Comparison of ENCODE assay signal across 14 cellular contexts in the genomic region with DNA sequence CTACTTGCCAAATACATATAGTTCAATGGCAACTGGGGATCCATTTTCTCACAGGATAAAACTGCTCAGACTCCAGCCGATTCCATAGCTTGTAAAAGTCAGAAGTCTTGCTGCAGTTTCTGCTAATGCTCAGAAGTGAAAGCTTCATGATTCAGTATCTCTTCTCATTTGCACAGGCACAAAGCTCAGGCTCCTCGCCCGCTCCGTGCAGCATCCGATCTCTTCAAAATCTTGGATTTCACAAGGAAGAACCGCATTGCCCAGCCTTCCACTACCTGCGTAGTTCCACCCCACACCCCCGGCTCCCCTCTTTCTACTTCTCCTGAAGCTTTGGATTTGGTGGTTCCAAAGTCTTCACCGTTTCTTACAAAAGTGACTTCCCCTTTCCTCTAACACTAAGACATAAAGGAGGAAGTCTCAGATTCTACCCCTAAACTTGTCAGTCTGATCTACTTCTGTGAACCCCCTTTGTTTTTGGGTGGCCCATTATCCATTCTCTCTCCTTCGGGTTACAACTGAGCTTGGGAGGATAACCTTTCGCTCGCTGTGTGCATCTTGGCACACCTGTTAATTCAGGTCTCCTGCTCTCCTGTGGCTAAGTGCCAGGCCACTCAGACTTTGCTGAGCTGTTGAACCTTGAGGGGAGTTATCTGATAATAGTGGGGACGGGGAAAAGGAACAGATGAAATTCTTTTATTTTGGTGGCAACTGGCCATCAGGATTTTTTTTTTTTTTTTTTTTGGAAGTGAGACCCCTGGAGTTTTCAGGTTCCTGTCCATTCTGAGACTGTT.
DNase-seq lines count a peak whose midpoint lies in the region; ATAC-seq and TF ChIP-seq lines count a peak whose summit lies in the region.
"Had no signal": no experiment of that assay in that cellular context is flagged by ENCODE, and none has a peak within 500 bp of the region (broad histone marks: within the 10 kb centered on the region; RNA-seq: fewer than 3 reads in every experiment).

No MANE protein-coding gene starts in this region.

- TF ChIP-seq CTCF in brain microvascular endothelial cell (IDR thresholded peaks at IDR 0.05; ENCODE audit: low read depth, low read length, missing control alignments) (no peak), uterus (IDR thresholded peaks at IDR 0.05) (no peak)

- TF ChIP-seq POLR2A in uterus (IDR thresholded peaks at IDR 0.05), result no peak

- no peaks in the 10 kb centered on the region for H3K4me1 ChIP-seq in uterus
- H3K4me1 ChIP-seq: psoas muscle had no signal

- H3K36me3 ChIP-seq in brain microvascular endothelial cell (replicated peaks) (no peaks in the 10 kb centered on the region), uterus (no peaks in the 10 kb centered on the region)
- H3K36me3 ChIP-seq: BE2C had no signal

- no peak for DNase-seq in activated naive CD4-positive, alpha-beta T cell treated with anti-CD3 and anti-CD28 coated beads, Interleukin-2, amount 10 ng/mL, durations not matched to agents 7 days and 5 days
- no peak for DNase-seq in activated naive CD4-positive, alpha-beta T cell treated with Interleukin-2 at 50 U/mL for 16 hours
- DNase-seq in OCI-M1 (lab: John Stamatoyannopoulos, UW) (peak; percentile 63), brain microvascular endothelial cell (no peak), uterus (no peak)
- DNase-seq: activated CD4-positive, alpha-beta T cell treated with anti-CD3 and anti-CD28 coated beads, Interleukin-2, amount 50 U/mL, for 4 hours; BE2C; mesenchymal stem cell; NCI-H226; psoas muscle had no signal

- ATAC-seq in GM21723 (IDR thresholded peaks at IDR 0.05; ENCODE audit: unreplicated experiment) (no peak), HG02885 (IDR thresholded peaks at IDR 0.05; ENCODE audit: poor library complexity, unreplicated experiment) (no peak), HG02588 (IDR thresholded peaks at IDR 0.05; ENCODE audit: unreplicated experiment) (no peak)
- ATAC-seq: psoas muscle had no signal

- no peaks in the 10 kb centered on the region for H3K9me3 ChIP-seq in uterus
- H3K9me3 ChIP-seq: BE2C, psoas muscle had no signal

- no peaks in the 10 kb centered on the region for H3K27me3 Mint-ChIP-seq in activated naive CD4-positive, alpha-beta T cell treated with anti-CD3 and anti-CD28 coated beads, Interleukin-2, amount 10 ng/mL, durations not matched to agents 7 days and 5 days

- peaks cover 17% of the 10 kb centered on the region for H3K4me1 Mint-ChIP-seq in activated naive CD4-positive, alpha-beta T cell treated with anti-CD3 and anti-CD28 coated beads, Interleukin-2, amount 10 ng/mL, durations not matched to agents 7 days and 5 days

- intact Hi-C loops in uterus (cut with DNase I; ENCODE audit: low total_unique reads), result loop anchor here (10.0 kb wide), 1 partner anchor 301 kb away; no protein-coding TSS in a partner anchor

- H3K27me3 ChIP-seq in brain microvascular endothelial cell (replicated peaks) (no peaks in the 10 kb centered on the region), uterus (no peaks in the 10 kb centered on the region)
- H3K27me3 ChIP-seq: BE2C had no signal

- H3K9me3 Mint-ChIP-seq in activated naive CD4-positive, alpha-beta T cell treated with anti-CD3 and anti-CD28 coated beads, Interleukin-2, amount 10 ng/mL, durations not matched to agents 7 days and 5 days, result no peaks in the 10 kb centered on the region

- in situ Hi-C loops in brain microvascular endothelial cell (cut with HindIII; ENCODE audit: low pct_ligation_motif_present, low sequenced_read_pairs), result no loop called here

- no peaks in the 10 kb centered on the region for H3K36me3 Mint-ChIP-seq in activated naive CD4-positive, alpha-beta T cell treated with anti-CD3 and anti-CD28 coated beads, Interleukin-2, amount 10 ng/mL, durations not matched to agents 7 days and 5 days

- H3K27ac ChIP-seq in brain microvascular endothelial cell, result peak overlapping the region; percentile 47
- H3K27ac ChIP-seq in uterus, result peak overlapping the region; percentile 44 to 60
- H3K27ac ChIP-seq: psoas muscle had no signal

- H3K4me3 ChIP-seq in brain microvascular endothelial cell (ENCODE audit: low read depth, low read length) (no peak overlapping the region), uterus (no peak overlapping the region)
- H3K4me3 ChIP-seq: psoas muscle had no signal

- H3K4me3 Mint-ChIP-seq in activated naive CD4-positive, alpha-beta T cell treated with anti-CD3 and anti-CD28 coated beads, Interleukin-2, amount 10 ng/mL, durations not matched to agents 7 days and 5 days, result peak overlapping the region; percentile 57
- H3K4me3 Mint-ChIP-seq: type B pancreatic cell had no signal

- peak overlapping the region; percentile 37 for H3K27ac Mint-ChIP-seq in activated naive CD4-positive, alpha-beta T cell treated with anti-CD3 and anti-CD28 coated beads, Interleukin-2, amount 10 ng/mL, durations not matched to agents 7 days and 5 days
- H3K27ac Mint-ChIP-seq: type B pancreatic cell had no signal

- CTCF ChIA-PET in activated naive CD4-positive, alpha-beta T cell treated with anti-CD3 and anti-CD28 coated beads, Interleukin-2, amount 10 ng/mL, durations not matched to agents 7 days and 5 days (lab: Charles Lee), result interaction anchor here (0.7 to 10.3 kb wide), 11 partner anchors 9 to 668 kb away, joined by 3 to 167 read pairs (median 11); no protein-coding TSS in a partner anchor
